In the genomic region with DNA sequence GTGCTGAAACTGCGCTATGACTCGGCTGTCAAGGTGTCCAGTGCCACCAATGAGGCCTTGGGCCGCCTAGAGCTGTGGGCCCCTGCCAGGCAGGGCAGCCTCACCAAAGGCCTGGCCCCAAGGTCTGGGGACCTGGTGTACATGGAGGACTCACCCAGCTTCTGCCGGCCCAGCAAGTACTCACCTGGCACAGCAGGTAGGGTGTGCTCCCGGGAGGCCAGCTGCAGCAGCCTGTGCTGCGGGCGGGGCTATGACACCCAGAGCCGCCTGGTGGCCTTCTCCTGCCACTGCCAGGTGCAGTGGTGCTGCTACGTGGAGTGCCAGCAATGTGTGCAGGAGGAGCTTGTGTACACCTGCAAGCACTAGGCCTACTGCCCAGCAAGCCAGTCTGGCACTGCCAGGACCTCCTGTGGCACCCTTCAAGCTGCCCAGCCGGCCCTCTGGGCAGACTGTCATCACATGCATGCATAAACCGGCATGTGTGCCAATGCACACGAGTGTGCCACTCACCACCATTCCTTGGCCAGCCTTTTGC, we compare ENCODE assay signal across 9 cellular contexts. TPM values are rescaled to one million over a fixed set of nuclear protein-coding genes. Genes with fewer than 3 reads are reported as not detected.
DNase-seq lines count a peak whose midpoint lies in the region; ATAC-seq and TF ChIP-seq lines count a peak whose summit lies in the region.
"Had no signal": no experiment of that assay in that cellular context is flagged by ENCODE, and none has a peak within 500 bp of the region (broad histone marks: within the 10 kb centered on the region; RNA-seq: fewer than 3 reads in every experiment).

No MANE protein-coding gene starts in this region.

- POLR2A ChIA-PET in activated CD8-positive, alpha-beta T cell treated with anti-CD3 and anti-CD28 coated beads for 36 hours (lab: Charles Lee): interaction anchor here (1.4 kb wide), 1 partner anchor 13 kb away, joined by 3 read pairs; no protein-coding TSS in a partner anchor
- POLR2A ChIA-PET in activated CD8-positive, alpha-beta T cell treated with anti-CD3 and anti-CD28 coated beads, Interleukin-2, amount 10 ng/mL, durations not matched to agents 7 days and 5 days (lab: Charles Lee): no interaction called here
- POLR2A ChIA-PET in A673 (lab: Charles Lee; ENCODE audit: low non-redundant PET): no interaction called here

- H3K27ac Mint-ChIP-seq in activated CD8-positive, alpha-beta T cell treated with anti-CD3 and anti-CD28 coated beads for 36 hours: no peak overlapping the region
- no peak overlapping the region for H3K27ac Mint-ChIP-seq in activated CD8-positive, alpha-beta T cell treated with anti-CD3 and anti-CD28 coated beads, Interleukin-2, amount 10 ng/mL, durations not matched to agents 7 days and 5 days
- H3K27ac Mint-ChIP-seq in dendritic cell treated with granulocyte-macrophage colony-stimulating factor and Interleukin-4, amounts not matched to agents 40 ng/mL and 50 ng/mL, for 4 days: peak overlapping the region; percentile 90

- H3K27ac ChIP-seq in thyroid gland (no peak overlapping the region), A673 (ENCODE audit: low read depth, low read length, poor library complexity, severe bottlenecking) (no peak overlapping the region)

- BruUV-seq in A673 (replicated peaks; lab: Mats Ljungman, UMichigan): no TSS peak

- peaks cover 5% of the 10 kb centered on the region for H3K4me1 Mint-ChIP-seq in activated CD8-positive, alpha-beta T cell treated with anti-CD3 and anti-CD28 coated beads for 36 hours (ENCODE audit: low read depth)
- peaks cover 9% of the 10 kb centered on the region for H3K4me1 Mint-ChIP-seq in activated CD8-positive, alpha-beta T cell treated with anti-CD3 and anti-CD28 coated beads, Interleukin-2, amount 10 ng/mL, durations not matched to agents 7 days and 5 days (ENCODE audit: low read depth)
- peaks cover 67% of the 10 kb centered on the region for H3K4me1 Mint-ChIP-seq in dendritic cell treated with granulocyte-macrophage colony-stimulating factor and Interleukin-4, amounts not matched to agents 40 ng/mL and 50 ng/mL, for 4 days (ENCODE audit: low read depth)

- H3K4me1 ChIP-seq in thyroid gland (no peaks in the 10 kb centered on the region), A673 (ENCODE audit: insufficient read depth, low read length, poor library complexity, severe bottlenecking) (no peaks in the 10 kb centered on the region)

- TF ChIP-seq POLR2A in thyroid gland (IDR thresholded peaks at IDR 0.05): no peak

- peak; percentile 11 for DNase-seq in activated CD8-positive, alpha-beta T cell treated with anti-CD3 and anti-CD28 coated beads for 36 hours
- DNase-seq in activated CD8-positive, alpha-beta T cell treated with anti-CD3 and anti-CD28 coated beads, Interleukin-2, amount 10 ng/mL, durations not matched to agents 7 days and 5 days: no peak
- DNase-seq in NCI-H2107 treated with DMSO at 0.1 percent for 48 hours (lab: John Stamatoyannopoulos, UW; ENCODE audit: unreplicated experiment): peak; percentile 88
- peak; percentile 70 to 76 for DNase-seq in thyroid gland
- no peak for DNase-seq in A673 (ENCODE audit: low spot score)
- no peak for DNase-seq in occipital lobe (lab: John Stamatoyannopoulos, UW)
- DNase-seq in dermis blood vessel endothelial cell: no peak
- DNase-seq: nucleus accumbens had no signal

- H3K9me3 ChIP-seq in thyroid gland (no peaks in the 10 kb centered on the region), A673 (ENCODE audit: low read depth, low read length, poor library complexity, severe bottlenecking) (no peaks in the 10 kb centered on the region)

- no peak for TF ChIP-seq CTCF in activated CD8-positive, alpha-beta T cell treated with anti-CD3 and anti-CD28 coated beads for 36 hours (IDR thresholded peaks at IDR 0.05)
- TF ChIP-seq CTCF in thyroid gland (IDR thresholded peaks at IDR 0.05) (peak in 4 of 6 experiments; percentile 29 to 63 (median 58)), A673 (conservative IDR thresholded peaks at IDR 0.05; ENCODE audit: low read depth, low read length) (no peak)

- H3K4me3 Mint-ChIP-seq in activated CD8-positive, alpha-beta T cell treated with anti-CD3 and anti-CD28 coated beads for 36 hours: no peak overlapping the region
- H3K4me3 Mint-ChIP-seq in activated CD8-positive, alpha-beta T cell treated with anti-CD3 and anti-CD28 coated beads, Interleukin-2, amount 10 ng/mL, durations not matched to agents 7 days and 5 days: no peak overlapping the region
- no peak overlapping the region for H3K4me3 Mint-ChIP-seq in dendritic cell treated with granulocyte-macrophage colony-stimulating factor and Interleukin-4, amounts not matched to agents 40 ng/mL and 50 ng/mL, for 4 days

- H3K27me3 ChIP-seq in thyroid gland: no peaks in the 10 kb centered on the region
- H3K27me3 ChIP-seq in A673 (replicated peaks; ENCODE audit: insufficient read depth, low read depth, low read length, poor library complexity): no peaks in the 10 kb centered on the region

- intact Hi-C loops in activated CD8-positive, alpha-beta T cell treated with anti-CD3 and anti-CD28 coated beads for 36 hours (cut with micrococcal nuclease): no loop called here
- intact Hi-C loops in dendritic cell treated with granulocyte-macrophage colony-stimulating factor and Interleukin-4, amounts not matched to agents 40 ng/mL and 50 ng/mL, for 4 days (cut with micrococcal nuclease): loop anchor here (2.0 kb wide), 1 partner anchor 46 kb away; a partner anchor contains a TSS
- intact Hi-C loops in thyroid gland (cut with DNase I): no loop called here
- intact Hi-C loops in A673 (cut with micrococcal nuclease; ENCODE audit: unreplicated experiment): no loop called here

- no peaks in the 10 kb centered on the region for H3K36me3 Mint-ChIP-seq in activated CD8-positive, alpha-beta T cell treated with anti-CD3 and anti-CD28 coated beads for 36 hours (ENCODE audit: low read depth)
- H3K36me3 Mint-ChIP-seq in activated CD8-positive, alpha-beta T cell treated with anti-CD3 and anti-CD28 coated beads, Interleukin-2, amount 10 ng/mL, durations not matched to agents 7 days and 5 days (ENCODE audit: low read depth): no peaks in the 10 kb centered on the region
- no peaks in the 10 kb centered on the region for H3K36me3 Mint-ChIP-seq in dendritic cell treated with granulocyte-macrophage colony-stimulating factor and Interleukin-4, amounts not matched to agents 40 ng/mL and 50 ng/mL, for 4 days (ENCODE audit: low read depth)

- H3K27me3 Mint-ChIP-seq in activated CD8-positive, alpha-beta T cell treated with anti-CD3 and anti-CD28 coated beads for 36 hours: no peaks in the 10 kb centered on the region
- no peaks in the 10 kb centered on the region for H3K27me3 Mint-ChIP-seq in activated CD8-positive, alpha-beta T cell treated with anti-CD3 and anti-CD28 coated beads, Interleukin-2, amount 10 ng/mL, durations not matched to agents 7 days and 5 days (ENCODE audit: low read depth)
- H3K27me3 Mint-ChIP-seq in dendritic cell treated with granulocyte-macrophage colony-stimulating factor and Interleukin-4, amounts not matched to agents 40 ng/mL and 50 ng/mL, for 4 days: no peaks in the 10 kb centered on the region

- ATAC-seq in activated CD8-positive, alpha-beta T cell treated with anti-CD3 and anti-CD28 coated beads for 36 hours: no peak
- no peak for ATAC-seq in activated CD8-positive, alpha-beta T cell treated with anti-CD3 and anti-CD28 coated beads, Interleukin-2, amount 10 ng/mL, durations not matched to agents 7 days and 5 days

- no peaks in the 10 kb centered on the region for H3K9me3 Mint-ChIP-seq in activated CD8-positive, alpha-beta T cell treated with anti-CD3 and anti-CD28 coated beads for 36 hours
- H3K9me3 Mint-ChIP-seq in activated CD8-positive, alpha-beta T cell treated with anti-CD3 and anti-CD28 coated beads, Interleukin-2, amount 10 ng/mL, durations not matched to agents 7 days and 5 days (ENCODE audit: insufficient read depth): no peaks in the 10 kb centered on the region
- no peaks in the 10 kb centered on the region for H3K9me3 Mint-ChIP-seq in dendritic cell treated with granulocyte-macrophage colony-stimulating factor and Interleukin-4, amounts not matched to agents 40 ng/mL and 50 ng/mL, for 4 days

- H3K36me3 ChIP-seq in thyroid gland (no peaks in the 10 kb centered on the region), A673 (ENCODE audit: insufficient read depth, low read length, poor library complexity, severe bottlenecking) (no peaks in the 10 kb centered on the region)

- WGBS in thyroid gland, 2 donors: 52 to 69% methylated on average over 5 to 6 of the region's 12 CpGs

- CTCF ChIA-PET in activated CD8-positive, alpha-beta T cell treated with anti-CD3 and anti-CD28 coated beads for 36 hours (lab: Charles Lee): interaction anchor here (1.0 to 1.7 kb wide), 3 partner anchors 8 to 41 kb away, joined by 3 to 4 read pairs (median 4); no protein-coding TSS in a partner anchor
- CTCF ChIA-PET in activated CD8-positive, alpha-beta T cell treated with anti-CD3 and anti-CD28 coated beads, Interleukin-2, amount 10 ng/mL, durations not matched to agents 7 days and 5 days (lab: Charles Lee): no interaction called here
- CTCF ChIA-PET in A673 (lab: Charles Lee): no interaction called here

- no peak overlapping the region for H3K4me3 ChIP-seq in thyroid gland (replicated peaks in 1 of 3)
- H3K4me3 ChIP-seq in A673 (ENCODE audit: low read depth, low read length, poor library complexity, severe bottlenecking): no peak overlapping the region

RNA-seq across cellular contexts. Expression of a gene that starts 25.0 kb away (rescaled TPM):
- total RNA-seq in activated CD8-positive, alpha-beta T cell treated with anti-CD3 and anti-CD28 coated beads for 36 hours: not detected
- total RNA-seq in activated CD8-positive, alpha-beta T cell treated with anti-CD3 and anti-CD28 coated beads, Interleukin-2, amount 10 ng/mL, durations not matched to agents 7 days and 5 days: not detected
- 1 to 10 TPM in 1 of 4 donors, not detected in 3; 1.2 TPM for total RNA-seq in thyroid gland
- not detected in 2 replicates for total RNA-seq in A673 (2021)
- not detected for total RNA-seq in occipital lobe
- total RNA-seq in dermis blood vessel endothelial cell: not detected in 2 replicates

RNA-seq across cellular contexts. Expression of a gene that starts 46.5 kb away (rescaled TPM):
- 10 to 100 TPM; 44.8 to 50.0 TPM for total RNA-seq in activated CD8-positive, alpha-beta T cell treated with anti-CD3 and anti-CD28 coated beads for 36 hours
- 10 to 100 TPM; 50.6 to 51.5 TPM for total RNA-seq in activated CD8-positive, alpha-beta T cell treated with anti-CD3 and anti-CD28 coated beads, Interleukin-2, amount 10 ng/mL, durations not matched to agents 7 days and 5 days
- total RNA-seq in thyroid gland (10 to 100 TPM; 45.9 to 88.3 (median 51.6) TPM), A673 (2021) (34.5 and 36.7 TPM in 2 replicates), occipital lobe (40.7 TPM), dermis blood vessel endothelial cell (41.9 and 46.6 TPM in 2 replicates)

RNA-seq across cellular contexts. Expression of a gene that starts 57.9 kb away (rescaled TPM):
- total RNA-seq in activated CD8-positive, alpha-beta T cell treated with anti-CD3 and anti-CD28 coated beads for 36 hours: under 1 TPM in 1 of 2 experiments, not detected in 1; 0.09 TPM
- not detected for total RNA-seq in activated CD8-positive, alpha-beta T cell treated with anti-CD3 and anti-CD28 coated beads, Interleukin-2, amount 10 ng/mL, durations not matched to agents 7 days and 5 days
- 1 to 10 TPM in 1 of 4 donors, under 1 TPM in 3; 0.68 to 2.4 (median 0.82) TPM for total RNA-seq in thyroid gland
- total RNA-seq in A673 (2021): 1.3 and 2.2 TPM in 2 replicates
- total RNA-seq in occipital lobe: 5.1 TPM
- total RNA-seq in dermis blood vessel endothelial cell: 0.65 and 0.85 TPM in 2 replicates

Comparison
In these comparisons a context has a peak if more than half of its experiments do, and no peak if none do; other contexts are left out.
1. DNase-seq: peak in activated CD8-positive, alpha-beta T cell treated with anti-CD3 and anti-CD28 coated beads for 36 hours (single experiment), NCI-H2107 treated with DMSO at 0.1 percent for 48 hours (single experiment) and thyroid gland (2 of 2); none in activated CD8-positive, alpha-beta T cell treated with anti-CD3 and anti-CD28 coated beads, Interleukin-2, amount 10 ng/mL, durations not matched to agents 7 days and 5 days (single experiment), A673 (single experiment), occipital lobe (single experiment) and dermis blood vessel endothelial cell (single experiment).
2. CTCF ChIP-seq: peak in thyroid gland (4 of 6); none in activated CD8-positive, alpha-beta T cell treated with anti-CD3 and anti-CD28 coated beads for 36 hours (single experiment) and A673 (single experiment).